ENCODE assay signal across 28 cellular contexts in the genomic region with DNA sequence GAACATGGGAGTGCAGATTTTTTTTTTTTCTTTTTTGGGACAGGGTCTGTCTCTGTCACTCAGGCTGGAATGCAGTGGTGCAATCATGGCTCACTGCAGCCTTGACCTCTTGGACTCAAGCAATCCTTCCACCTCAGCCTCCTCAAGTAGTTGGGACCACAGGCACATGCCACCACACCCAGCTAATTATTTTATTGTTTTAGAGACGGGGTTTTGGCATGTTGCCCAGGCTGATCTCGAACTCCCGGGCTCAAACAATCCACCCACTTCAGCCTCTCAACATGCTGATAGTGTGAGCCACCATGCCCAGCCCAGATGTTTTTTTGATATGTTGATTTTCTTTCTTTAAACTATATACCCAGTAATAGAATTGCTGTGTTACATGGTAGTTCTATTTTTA. TPM values are rescaled to one million over a fixed set of nuclear protein-coding genes. Genes with fewer than 3 reads are reported as not detected.
DNase-seq lines count a peak whose midpoint lies in the region; ATAC-seq, FAIRE-seq and TF ChIP-seq lines count a peak whose summit lies in the region.
"Had no signal": no experiment of that assay in that cellular context is flagged by ENCODE, and none has a peak within 500 bp of the region (broad histone marks: within the 10 kb centered on the region; RNA-seq: fewer than 3 reads in every experiment).

No MANE protein-coding gene starts in this region.

- ATAC-seq in K562 (no peak), lung (ENCODE audit: insufficient read depth, low FRiP score) (no peak), gastroesophageal sphincter (no peak)
- ATAC-seq: A549; activated CD4-positive, CD25-positive, alpha-beta regulatory T cell treated with anti-CD3 and anti-CD28 coated beads, Interleukin-2, amount 50 U/mL, for 24 hours; activated naive CD4-positive, alpha-beta T cell treated with anti-CD3 and anti-CD28 coated beads, Interleukin-2, amount 50 U/mL, for 72 hours; activated T-cell treated with anti-CD3 and anti-CD28 coated beads, Interleukin-2, amount 50 U/mL, for 72 hours; HepG2; SK-N-SH treated with all-trans-retinoic acid at 6 μM for 48 hours had no signal

- no peak for FAIRE-seq in K562 (lab: Jason Lieb, UNC)
- FAIRE-seq: A549, astrocyte, HepG2 had no signal

- BruUV-seq in K562 (replicated peaks; lab: Mats Ljungman, UMichigan) = no TSS peak

- H4K20me1 ChIP-seq in K562 (replicated peaks; ENCODE audit: control insufficient read depth, insufficient read depth, low read length) = no peaks in the 10 kb centered on the region

- H3K27ac Mint-ChIP-seq in activated CD4-positive, alpha-beta memory T cell treated with anti-CD3 and anti-CD28 coated beads for 36 hours = no peak overlapping the region
- H3K27ac Mint-ChIP-seq: activated naive CD4-positive, alpha-beta T cell treated with anti-CD3 and anti-CD28 coated beads, Interleukin-2, amount 50 U/mL, for 72 hours; activated T-cell treated with anti-CD3 and anti-CD28 coated beads, Interleukin-2, amount 50 U/mL, for 72 hours had no signal

- TF ChIP-seq POLR2A in K562 (conservative IDR thresholded peaks at IDR 0.05) (no peak), gastroesophageal sphincter (IDR thresholded peaks at IDR 0.05) (no peak)

- no peak for TF ChIP-seq RAD21 in K562 (CRISPR knock-in tag; conservative IDR thresholded peaks at IDR 0.05 in 1 of 2, IDR thresholded peaks at IDR 0.05 in 1 of 2)

- H3K4me3 Mint-ChIP-seq in activated CD4-positive, alpha-beta memory T cell treated with anti-CD3 and anti-CD28 coated beads for 36 hours = no peak overlapping the region
- H3K4me3 Mint-ChIP-seq: activated T-cell treated with anti-CD3 and anti-CD28 coated beads, Interleukin-2, amount 50 U/mL, for 72 hours had no signal

- no peaks in the 10 kb centered on the region for H3K27me3 ChIP-seq in K562 (ENCODE audit: control insufficient read depth in 2 of 2, insufficient read depth in 2 of 2, low read length in 2 of 2)
- H3K27me3 ChIP-seq in lung (ENCODE audit: control insufficient read depth, insufficient read depth) = no peaks in the 10 kb centered on the region
- no peaks in the 10 kb centered on the region for H3K27me3 ChIP-seq in brain microvascular endothelial cell (replicated peaks)
- H3K27me3 ChIP-seq in gastroesophageal sphincter = no peaks in the 10 kb centered on the region
- H3K27me3 ChIP-seq: BE2C, uterus had no signal

- TF ChIP-seq CTCF in K562 (IDR thresholded peaks at IDR 0.05 in 2 of 3, conservative IDR thresholded peaks at IDR 0.05 in 1 of 3; ENCODE audit: insufficient read depth in 2 of 3, low read depth in 1 of 3, low read length in 3 of 3) (no peak), lung (IDR thresholded peaks at IDR 0.05; ENCODE audit: control extremely low read depth, extremely low read depth) (no peak), brain microvascular endothelial cell (IDR thresholded peaks at IDR 0.05; ENCODE audit: low read depth, low read length, missing control alignments) (no peak), gastroesophageal sphincter (IDR thresholded peaks at IDR 0.05) (no peak)

- H3K36me3 Mint-ChIP-seq in activated CD4-positive, alpha-beta memory T cell treated with anti-CD3 and anti-CD28 coated beads for 36 hours = no peaks in the 10 kb centered on the region

- H3K9me3 ChIP-seq in K562 (replicated peaks; ENCODE audit: control insufficient read depth, insufficient read depth, low read depth, low read length) (no peaks in the 10 kb centered on the region), lung (ENCODE audit: control insufficient read depth in 2 of 2, insufficient read depth in 1 of 2, low read length in 1 of 2) (no peaks in the 10 kb centered on the region), gastroesophageal sphincter (peaks cover 0 to 14% (median 0%) of the 10 kb centered on the region in 3 donors)
- H3K9me3 ChIP-seq: A549, BE2C had no signal

- H3K9me3 Mint-ChIP-seq in activated CD4-positive, alpha-beta memory T cell treated with anti-CD3 and anti-CD28 coated beads for 36 hours = no peaks in the 10 kb centered on the region

- no peaks in the 10 kb centered on the region for H3K79me2 ChIP-seq in K562 (ENCODE audit: control insufficient read depth, insufficient read depth, low read length)

- POLR2A ChIA-PET in K562 (lab: Yijun Ruan, JAX) = no interaction called here
- POLR2A ChIA-PET in activated CD4-positive, alpha-beta memory T cell treated with anti-CD3 and anti-CD28 coated beads for 36 hours (lab: Charles Lee) = no interaction called here

- H3K4me1 ChIP-seq in K562 (replicated peaks in 1 of 2; ENCODE audit: control insufficient read depth in 2 of 2, insufficient read depth in 2 of 2, low read length in 2 of 2) = no peaks in the 10 kb centered on the region
- no peaks in the 10 kb centered on the region for H3K4me1 ChIP-seq in lung (ENCODE audit: control insufficient read depth in 2 of 2, insufficient read depth in 2 of 2, low read length in 2 of 2)
- no peaks in the 10 kb centered on the region for H3K4me1 ChIP-seq in gastroesophageal sphincter
- H3K4me1 ChIP-seq: A549, BE2C, uterus had no signal

- H3K27ac ChIP-seq in K562 (ENCODE audit: extremely low read depth, low read depth, low read length) (no peak overlapping the region), lung (ENCODE audit: low read depth in 1 of 2, low read length in 1 of 2) (no peak overlapping the region), brain microvascular endothelial cell (no peak overlapping the region), gastroesophageal sphincter (no peak overlapping the region)
- H3K27ac ChIP-seq: A549, heart right ventricle, uterus had no signal

- H3K27me3 Mint-ChIP-seq in activated CD4-positive, alpha-beta memory T cell treated with anti-CD3 and anti-CD28 coated beads for 36 hours = peaks cover 5% of the 10 kb centered on the region

- H3K4me3 ChIP-seq in K562 (no peak overlapping the region), lung (no peak overlapping the region), brain microvascular endothelial cell (ENCODE audit: low read depth, low read length) (no peak overlapping the region), gastroesophageal sphincter (no peak overlapping the region)
- H3K4me3 ChIP-seq: A549, heart right ventricle, uterus had no signal

- in situ Hi-C loops in K562 (cut with MboI) (no loop called here), brain microvascular endothelial cell (cut with HindIII; ENCODE audit: low pct_ligation_motif_present, low sequenced_read_pairs) (no loop called here)

- DNase-seq in NCI-H2029 (lab: John Stamatoyannopoulos, UW) (peak; percentile 1), NCI-H2029 treated with DMSO at 0.1 percent for 48 hours (lab: John Stamatoyannopoulos, UW) (no peak), HUDEP-2 (lab: John Stamatoyannopoulos, UW; ENCODE audit: unreplicated experiment in 76 of 76) (peak in 70 of 76 experiments; percentile 5 to 73 (median 46)), K562 (ENCODE audit: extremely low read depth in 1 of 4, low spot score in 3 of 4) (peak in 1 of 4 experiments; percentile 4), lung (ENCODE audit: low spot score) (peak; percentile 49), brain microvascular endothelial cell (no peak)
- DNase-seq in activated CD4-positive, alpha-beta memory T cell treated with anti-CD3 and anti-CD28 coated beads for 36 hours = no peak
- DNase-seq: activated CD8-positive, alpha-beta memory T cell treated with anti-CD3 and anti-CD28 coated beads for 24 hours; activated T-cell treated with anti-CD3 and anti-CD28 coated beads, Interleukin-2, amount 50 U/mL, for 72 hours; BE2C; HCEC 1CT; NCI-H1694; NCI-H446 treated with DMSO at 0.1 percent for 48 hours; nucleus accumbens; RPMI8226; stimulated activated CD8-positive, alpha-beta memory T cell treated with anti-CD3 and anti-CD28 coated beads, Interleukin-4, amount 100 ng/mL, for 48 hours; T-helper 9 cell; uterus had no signal

- 2% methylated on average over 3 of the region's 3 CpGs for WGBS in K562 (ENCODE audit: insufficient coverage, low coverage, missing lambda C conversion rate)
- WGBS in lung, 2 donors = 36 to 73% methylated on average over 3 of the region's 3 CpGs
- 59 to 67% methylated on average over 3 of the region's 3 CpGs for WGBS in gastroesophageal sphincter (ENCODE audit: low coverage in 1 of 2), 2 donors

- H3K36me3 ChIP-seq in K562 (ENCODE audit: control insufficient read depth, insufficient read depth, low read length) (no peaks in the 10 kb centered on the region), lung (ENCODE audit: control insufficient read depth in 2 of 2, insufficient read depth in 2 of 2, low read length in 2 of 2) (no peaks in the 10 kb centered on the region), brain microvascular endothelial cell (replicated peaks) (no peaks in the 10 kb centered on the region), gastroesophageal sphincter (no peaks in the 10 kb centered on the region)
- H3K36me3 ChIP-seq: BE2C, heart right ventricle, uterus had no signal

- intact Hi-C loops in K562 (cut with micrococcal nuclease) = no loop called here
- intact Hi-C loops in activated CD4-positive, alpha-beta memory T cell treated with anti-CD3 and anti-CD28 coated beads for 36 hours (cut with micrococcal nuclease) = no loop called here

- no peaks in the 10 kb centered on the region for H3K4me1 Mint-ChIP-seq in activated CD4-positive, alpha-beta memory T cell treated with anti-CD3 and anti-CD28 coated beads for 36 hours (ENCODE audit: low read depth)

- no peaks in the 10 kb centered on the region for H3K9me1 ChIP-seq in K562 (ENCODE audit: control insufficient read depth, insufficient read depth, low read length)

- CTCF ChIA-PET in K562 (lab: Yijun Ruan, JAX; ENCODE audit: low intra/inter-chr PET ratio) = no interaction called here
- CTCF ChIA-PET in activated CD4-positive, alpha-beta memory T cell treated with anti-CD3 and anti-CD28 coated beads for 36 hours (lab: Charles Lee) = no interaction called here

- TF ChIP-seq EP300 in K562 (IDR thresholded peaks at IDR 0.05; ENCODE audit: low read length) (no peak), gastroesophageal sphincter (IDR thresholded peaks at IDR 0.05) (no peak)

- no peak overlapping the region for H3K9ac ChIP-seq in K562 (ENCODE audit: insufficient read depth in 1 of 2, low read depth in 2 of 2, low read length in 2 of 2)

- H3K4me2 ChIP-seq in K562 (ENCODE audit: insufficient read depth, low read length) = no peak overlapping the region
- H3K4me2 ChIP-seq: A549 had no signal

- no peak overlapping the region for H2AFZ ChIP-seq in K562 (ENCODE audit: low read depth, low read length)

RNA-seq across cellular contexts. Expression of gene RGSL1, which starts 57.7 kb away (rescaled TPM):
- total RNA-seq in K562 (2011; cell fraction: chromatin; rRNA removed; ENCODE audit: low replicate concordance) = not detected in 2 replicates
- not detected in 2 replicates for total RNA-seq in K562 (2011; cell fraction: nucleolus; rRNA removed)
- total RNA-seq in K562 (2011; cell fraction: nucleoplasm; rRNA removed) = not detected in 2 replicates
- total RNA-seq in K562 (2014; rRNA removed) = not detected in 2 replicates
- not detected in 2 replicates for total RNA-seq in K562 (2014; rRNA removed; fragmentation: Illumina TruSeq; extraction: Trizol)
- total RNA-seq in K562 (2015; rRNA removed; fragmentation: Illumina TruSeq; extraction: Trizol) = not detected in 2 replicates
- not detected in 2 replicates for total RNA-seq in K562 (2021)
- not detected in 2 replicates for polyA plus RNA-seq in K562 (2011; rRNA removed)
- not detected in 2 replicates for polyA plus RNA-seq in K562 (2011; cell fraction: cytosol; rRNA removed)
- polyA plus RNA-seq in K562 (2011; cell fraction: nucleus; rRNA removed) = not detected in 2 replicates
- polyA plus RNA-seq in K562 (2012) = not detected in 2 replicates
- polyA plus RNA-seq in K562 (2014; fragmentation: Illumina TruSeq; extraction: Trizol) = not detected in 2 replicates
- polyA plus RNA-seq in K562 (2014; fragmentation: Nextera tagmentation; extraction: Ambion mirVana) = not detected
- 0.03 TPM in 1 of 2 replicates, not detected in the other for polyA plus RNA-seq in K562 (2014; rRNA removed)
- polyA minus RNA-seq in K562 (2011; rRNA and poly(A)+ RNA removed) = not detected in 2 replicates
- polyA minus RNA-seq in K562 (2011; cell fraction: cytosol; rRNA and poly(A)+ RNA removed) = not detected in 2 replicates
- not detected in 2 replicates for polyA minus RNA-seq in K562 (2011; cell fraction: nucleus; rRNA and poly(A)+ RNA removed)
- total RNA-seq in lung = not detected
- under 1 TPM in 1 of 2 donors, not detected in 1; 0.13 TPM for polyA plus RNA-seq in lung
- under 1 TPM in 1 of 4 donors, not detected in 3; 0.04 TPM for total RNA-seq in gastroesophageal sphincter
- total RNA-seq in activated CD4-positive, alpha-beta memory T cell treated with anti-CD3 and anti-CD28 coated beads for 36 hours = not detected
- total RNA-seq: activated naive CD4-positive, alpha-beta T cell treated with anti-CD3 and anti-CD28 coated beads, Interleukin-2, amount 50 U/mL, for 72 hours; activated T-cell treated with anti-CD3 and anti-CD28 coated beads, Interleukin-2, amount 50 U/mL, for 72 hours; astrocyte; chondrocyte; heart right ventricle; HepG2; lower leg skin; uterus had no signal
- polyA plus RNA-seq: A549, heart right ventricle, HepG2 had no signal

Comparison
In these comparisons a context has a peak if more than half of its experiments do, and no peak if none do; other contexts are left out.
1. DNase-seq: peak in NCI-H2029 (single experiment), HUDEP-2 (70 of 76) and lung (single experiment); none in NCI-H2029 treated with DMSO at 0.1 percent for 48 hours (single experiment), brain microvascular endothelial cell (single experiment) and activated CD4-positive, alpha-beta memory T cell treated with anti-CD3 and anti-CD28 coated beads for 36 hours (single experiment).